ENCODE assay signal across 30 cellular contexts in genomic region chr9:96738147-96739027, GRCh38.
"Had no signal": no experiment of that assay in that cellular context is flagged by ENCODE, and none has a peak within 500 bp of the region (broad histone marks: within the 10 kb centered on the region; RNA-seq: fewer than 3 reads in every experiment).

No MANE protein-coding gene starts in this region.

- H3K9me3 ChIP-seq: pancreas, prostate gland had no signal

- H3K4me3 Mint-ChIP-seq: naive thymus-derived CD8-positive, alpha-beta T cell; nephron; neural crest cell; stimulated activated naive B cell treated with anti-CD40 and anti-IgM and Interleukin-4, amounts not matched to agents 10 μg/mL and 1 μg/mL and 100 μg/mL, for 72 hours had no signal

- H3K4me3 ChIP-seq: lower lobe of right lung, pancreas, prostate gland, smooth muscle cell, stomach, suprapubic skin, thoracic aorta, tibial artery, upper lobe of right lung had no signal

- H3K36me3 ChIP-seq: lower lobe of right lung, pancreas, prostate gland, upper lobe of right lung had no signal

- H3K27me3 Mint-ChIP-seq: stimulated activated naive B cell treated with anti-CD40 and anti-IgM and Interleukin-4, amounts not matched to agents 10 μg/mL and 1 μg/mL and 100 μg/mL, for 72 hours had no signal

- H3K27ac ChIP-seq: lower lobe of right lung, pancreas, prostate gland, stomach, suprapubic skin, thoracic aorta, tibial artery, upper lobe of right lung had no signal

- ATAC-seq: left cardiac atrium; left lobe of liver; left ventricle myocardium superior; lower lobe of right lung; naive thymus-derived CD8-positive, alpha-beta T cell; pancreas; right cardiac atrium; stimulated activated naive B cell treated with anti-CD40 and anti-IgM and Interleukin-4, amounts not matched to agents 10 μg/mL and 1 μg/mL and 100 μg/mL, for 72 hours; stimulated activated naive CD8-positive, alpha-beta T cell treated with anti-CD3 and anti-CD28 coated beads, Interleukin-15, Interleukin-2, amounts not matched to agents 100 U/mL and 50 U/mL, for 24 hours; upper lobe of right lung had no signal

- H3K4me1 Mint-ChIP-seq: naive thymus-derived CD8-positive, alpha-beta T cell; nephron; neural crest cell; stimulated activated naive B cell treated with anti-CD40 and anti-IgM and Interleukin-4, amounts not matched to agents 10 μg/mL and 1 μg/mL and 100 μg/mL, for 72 hours had no signal

- H3K4me1 ChIP-seq: lower lobe of right lung, pancreas, prostate gland, stomach, suprapubic skin, tibial artery, upper lobe of right lung had no signal

- DNase-seq: hippocampal formation; kidney glomerular epithelial cell; left cardiac atrium; left ventricle myocardium superior; lower lobe of right lung; mammary epithelial cell; mesenchymal stem cell; naive thymus-derived CD8-positive, alpha-beta T cell; nucleus accumbens; pancreas; posterior cingulate gyrus; retina; right cardiac atrium; stimulated activated CD4-positive, alpha-beta T cell treated with anti-CD3 and anti-CD28 coated beads, Interleukin-2, amount 100 ng/mL, for 24 hours; stimulated activated CD4-positive, alpha-beta T cell treated with anti-CD3 and anti-CD28 coated beads, Interleukin-4, amount 100 ng/mL, for 1 hour; stimulated activated naive B cell treated with anti-CD40 and anti-IgM and Interleukin-4, amounts not matched to agents 10 μg/mL and 1 μg/mL and 100 μg/mL, for 72 hours; stimulated activated naive CD8-positive, alpha-beta T cell treated with anti-CD3 and anti-CD28 coated beads, Interleukin-15, Interleukin-2, amounts not matched to agents 100 U/mL and 50 U/mL, for 24 hours; stomach; tibial artery; trophoblast cell; upper lobe of right lung had no signal

- H3K27ac Mint-ChIP-seq: naive thymus-derived CD8-positive, alpha-beta T cell; nephron; stimulated activated naive B cell treated with anti-CD40 and anti-IgM and Interleukin-4, amounts not matched to agents 10 μg/mL and 1 μg/mL and 100 μg/mL, for 72 hours had no signal

- H3K27me3 ChIP-seq: pancreas, stomach, suprapubic skin, tibial artery, upper lobe of right lung had no signal

- H3K4me2 ChIP-seq: smooth muscle cell had no signal

- FAIRE-seq: keratinocyte, pancreas, urothelium cell line had no signal
